Comparison of ENCODE assay signal across 12 cellular contexts in the genomic region with DNA sequence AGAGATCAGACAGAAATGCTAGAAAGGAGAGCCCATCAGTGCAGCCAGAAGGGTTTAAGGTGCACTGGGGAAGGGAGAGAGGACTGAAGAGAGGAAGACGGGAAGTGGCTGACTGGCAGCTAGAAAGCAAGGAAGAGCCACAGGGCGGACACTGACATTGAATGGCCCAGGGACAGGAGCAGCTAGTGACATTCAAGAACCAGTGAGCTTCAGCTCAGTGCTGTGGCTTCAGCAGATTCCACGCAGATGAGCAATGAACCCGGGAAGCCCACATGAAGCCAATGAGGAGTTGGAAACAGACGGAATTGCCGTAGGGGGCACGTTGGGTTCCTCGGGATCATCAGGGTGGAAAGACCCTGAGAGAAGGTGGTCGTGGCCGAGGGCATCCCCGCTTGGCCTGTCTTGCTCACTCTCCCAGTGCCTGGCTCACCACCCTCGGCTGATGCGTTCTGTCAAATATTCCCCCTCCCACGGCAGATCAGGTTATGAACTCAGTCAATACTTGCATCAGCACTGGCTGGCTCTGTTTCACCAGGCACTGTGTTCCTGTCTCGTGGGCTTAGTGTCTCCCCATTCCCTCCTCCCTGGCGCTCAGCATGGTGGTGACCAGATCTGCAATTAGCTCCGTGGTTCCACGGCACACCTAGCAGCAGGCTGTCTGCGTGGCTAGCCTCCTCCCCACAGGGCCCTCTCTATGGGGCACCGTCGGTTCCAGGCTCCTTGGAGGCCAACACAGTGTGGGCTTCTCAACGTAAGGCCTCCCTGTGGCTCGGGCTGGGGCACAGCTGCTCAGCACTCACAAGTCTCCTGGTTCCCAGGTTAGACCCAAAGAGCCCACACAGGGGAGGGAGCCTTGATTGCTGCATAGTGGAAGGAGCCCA.
"Had no signal": no experiment of that assay in that cellular context is flagged by ENCODE, and none has a peak within 500 bp of the region (broad histone marks: within the 10 kb centered on the region; RNA-seq: fewer than 3 reads in every experiment).

No MANE protein-coding gene starts in this region.

- H3K4me2 ChIP-seq: hepatocyte had no signal

- H3K9me3 Mint-ChIP-seq: activated naive CD4-positive, alpha-beta T cell treated with anti-CD3 and anti-CD28 coated beads, Interleukin-2, amount 10 ng/mL, durations not matched to agents 7 days and 5 days; endodermal cell; memory B cell; natural killer cell treated with Interleukin-12 subunit alpha and Interleukin-12 subunit beta and Interleukin-15 and Interleukin-18, amount 100 ng/mL, for 72 hours had no signal

- ATAC-seq: activated CD4-positive, CD25-positive, alpha-beta regulatory T cell treated with anti-CD3 and anti-CD28 coated beads, Interleukin-2, amount 50 U/mL, for 24 hours; left ventricle myocardium superior; natural killer cell treated with Interleukin-12 subunit alpha and Interleukin-12 subunit beta and Interleukin-15 and Interleukin-18, amount 100 ng/mL, for 72 hours had no signal

- H3K27ac Mint-ChIP-seq: activated naive CD4-positive, alpha-beta T cell treated with anti-CD3 and anti-CD28 coated beads, Interleukin-2, amount 10 ng/mL, durations not matched to agents 7 days and 5 days; endodermal cell; memory B cell; natural killer cell treated with Interleukin-12 subunit alpha and Interleukin-12 subunit beta and Interleukin-15 and Interleukin-18, amount 100 ng/mL, for 72 hours had no signal

- H3K9me3 ChIP-seq: right lobe of liver, tibial artery, uterus had no signal

- H2AFZ ChIP-seq: hepatocyte had no signal

- H3K36me3 ChIP-seq: right lobe of liver, tibial artery, uterus had no signal

- H3K27ac ChIP-seq: hepatocyte, right lobe of liver, tibial artery, uterus had no signal

- H3K4me1 ChIP-seq: right lobe of liver, uterus had no signal

- H3K4me3 ChIP-seq: hepatocyte, right lobe of liver, tibial artery, uterus had no signal

- H3K4me3 Mint-ChIP-seq: activated naive CD4-positive, alpha-beta T cell treated with anti-CD3 and anti-CD28 coated beads, Interleukin-2, amount 10 ng/mL, durations not matched to agents 7 days and 5 days; endodermal cell; memory B cell; natural killer cell treated with Interleukin-12 subunit alpha and Interleukin-12 subunit beta and Interleukin-15 and Interleukin-18, amount 100 ng/mL, for 72 hours had no signal

- H3K27me3 ChIP-seq: hepatocyte, right lobe of liver, uterus had no signal

- H3K36me3 Mint-ChIP-seq: activated naive CD4-positive, alpha-beta T cell treated with anti-CD3 and anti-CD28 coated beads, Interleukin-2, amount 10 ng/mL, durations not matched to agents 7 days and 5 days; memory B cell; natural killer cell treated with Interleukin-12 subunit alpha and Interleukin-12 subunit beta and Interleukin-15 and Interleukin-18, amount 100 ng/mL, for 72 hours had no signal

- DNase-seq: activated naive CD4-positive, alpha-beta T cell treated with anti-CD3 and anti-CD28 coated beads, Interleukin-2, amount 10 ng/mL, durations not matched to agents 7 days and 5 days; endodermal cell; left ventricle myocardium superior; right lobe of liver; stimulated activated CD4-positive, alpha-beta T cell treated with anti-CD3 and anti-CD28 coated beads, Interleukin-1b, Interleukin-23, amount 100 ng/mL, for 48 hours; T-helper 9 cell; tibial artery; uterus had no signal

- H3K4me1 Mint-ChIP-seq: activated naive CD4-positive, alpha-beta T cell treated with anti-CD3 and anti-CD28 coated beads, Interleukin-2, amount 10 ng/mL, durations not matched to agents 7 days and 5 days; memory B cell had no signal
